In genomic region chr21:45362077-45362747, GRCh38 we compare ENCODE assay signal across 32 cellular contexts. TPM values are rescaled to one million over a fixed set of nuclear protein-coding genes. Genes with fewer than 3 reads are reported as not detected.
DNase-seq lines count a peak whose midpoint lies in the region; TF ChIP-seq lines count a peak whose summit lies in the region.
"Had no signal": no experiment of that assay in that cellular context is flagged by ENCODE, and none has a peak within 500 bp of the region (broad histone marks: within the 10 kb centered on the region; RNA-seq: fewer than 3 reads in every experiment).

No MANE protein-coding gene starts in this region.

- H3K79me1 ChIP-seq in trophoblast cell (ENCODE audit: low read length): peaks cover 80% of the 10 kb centered on the region

- H3K27me3 ChIP-seq in Caco-2 (replicated peaks; ENCODE audit: control insufficient read depth, insufficient read depth, low read length) (no peaks in the 10 kb centered on the region), HUES6 (ENCODE audit: control insufficient read depth, insufficient read depth, low read length) (no peaks in the 10 kb centered on the region), endodermal cell (ENCODE audit: control insufficient read depth, insufficient read depth, low read length, poor library complexity, severe bottlenecking) (no peaks in the 10 kb centered on the region), trophoblast cell (ENCODE audit: insufficient read depth, low read length) (no peaks in the 10 kb centered on the region)
- H3K27me3 ChIP-seq: adrenal gland, Peyer's patch, uterus had no signal

- peak overlapping the region; percentile 97 for H2BK12ac ChIP-seq in trophoblast cell (ENCODE audit: low read length)

- H3K9ac ChIP-seq in HUES6 (ENCODE audit: low read length): peak overlapping the region; percentile 1
- no peak overlapping the region for H3K9ac ChIP-seq in endodermal cell (ENCODE audit: extremely low read depth, low read length, poor library complexity, severe bottlenecking)
- no peak overlapping the region for H3K9ac ChIP-seq in trophoblast cell (ENCODE audit: low read length)
- H3K9ac ChIP-seq: BLaER1 had no signal

- H2BK120ac ChIP-seq in trophoblast cell (ENCODE audit: insufficient read depth, low read length, poor library complexity): peak overlapping the region; percentile 90

- H2AK5ac ChIP-seq in trophoblast cell (ENCODE audit: low read length): peak overlapping the region; percentile 84

- 85 to 92% methylated on average over 8 to 15 of the region's 15 CpGs for whole genome bisulfite sequencing in endodermal cell (ENCODE audit: insufficient coverage in 1 of 2, insufficient read length in 1 of 2), 2 experiments
- no CpG with 5 or more reads among the region's 15 CpGs for WGBS in trophoblast cell (ENCODE audit: extremely low coverage, insufficient coverage, insufficient read length)

- H3K23ac ChIP-seq in trophoblast cell (ENCODE audit: low read length): no peak overlapping the region

- POLR2A ChIA-PET in Caco-2 (lab: Charles Lee): interaction anchor here (1.0 kb wide), 1 partner anchor 33 kb away, joined by 3 read pairs; no protein-coding TSS in a partner anchor

- H2BK5ac ChIP-seq in trophoblast cell (ENCODE audit: low read depth, low read length, poor library complexity): peak overlapping the region; percentile 86

- intact Hi-C loops in Caco-2 (cut with micrococcal nuclease; ENCODE audit: unreplicated experiment): no loop called here

- H3K27ac ChIP-seq in HUES6 (ENCODE audit: low read depth, low read length): peak overlapping the region; percentile 58; the same call in 1 of the 2 replicates
- H3K27ac ChIP-seq in endodermal cell (ENCODE audit: low read depth, low read length): no peak overlapping the region
- peak overlapping the region; percentile 55 for H3K27ac ChIP-seq in trophoblast cell (ENCODE audit: low read depth, low read length)
- H3K27ac ChIP-seq: BLaER1, Peyer's patch had no signal

- peaks cover 93% of the 10 kb centered on the region for H3K4me1 ChIP-seq in Caco-2
- H3K4me1 ChIP-seq in HUES6 (ENCODE audit: control insufficient read depth, insufficient read depth, low read length): peaks cover 61% of the 10 kb centered on the region
- H3K4me1 ChIP-seq in endodermal cell (ENCODE audit: control insufficient read depth, insufficient read depth, low read length): peaks cover 48% of the 10 kb centered on the region
- H3K4me1 ChIP-seq in trophoblast cell (ENCODE audit: control insufficient read depth in 1 of 2, insufficient read depth in 2 of 2, low read length in 2 of 2): peaks cover 66 to 76% of the 10 kb centered on the region in 2 experiments

- H3K4me1 Mint-ChIP-seq in Caco-2 (ENCODE audit: low read depth, unreplicated experiment): peaks cover 65% of the 10 kb centered on the region
- peaks cover 58% of the 10 kb centered on the region for H3K4me1 Mint-ChIP-seq in endodermal cell
- H3K4me1 Mint-ChIP-seq: activated naive CD4-positive, alpha-beta T cell treated with anti-CD3 and anti-CD28 coated beads, Interleukin-2, amount 10 ng/mL, durations not matched to agents 7 days and 5 days had no signal

- peak overlapping the region; percentile 62 for H4K8ac ChIP-seq in trophoblast cell (ENCODE audit: low read depth, low read length)

- H4K91ac ChIP-seq in trophoblast cell (ENCODE audit: low read depth, low read length): peak overlapping the region; percentile 84

- DNase-seq in Caco-2 (no peak), endodermal cell (no peak), trophoblast cell (no peak), NCI-H774 (lab: John Stamatoyannopoulos, UW) (no peak), GDM1 (lab: John Stamatoyannopoulos, UW) (no peak), ecto neural progenitor cell (ENCODE audit: low spot score) (no peak)
- DNase-seq: activated CD4-positive, alpha-beta T cell treated with anti-CD3 and anti-CD28 coated beads for 36 hours; activated CD8-positive, alpha-beta memory T cell treated with anti-CD3 and anti-CD28 coated beads, Interleukin-2, amount 50 U/mL, for 48 hours; activated CD8-positive, alpha-beta T cell treated with anti-CD3 and anti-CD28 coated beads for 36 hours; activated naive CD4-positive, alpha-beta T cell treated with anti-CD3 and anti-CD28 coated beads, Interleukin-2, amount 10 ng/mL, durations not matched to agents 7 days and 5 days; adrenal gland; COR-L47; DMS53; effector memory CD4-positive, alpha-beta T cell; erythroblast; hypothalamus; left colon; midbrain; MV-4-11; naive B cell; NCI-H1436 treated with DMSO at 0.1 percent for 48 hours; NCI-H2081 treated with DMSO at 0.1 percent for 48 hours; NCI-H226; nucleus accumbens; Peyer's patch; SIG-M5; stimulated activated naive CD4-positive, alpha-beta T cell; uterus had no signal

- H3K36me3 Mint-ChIP-seq in Caco-2 (ENCODE audit: insufficient read depth, unreplicated experiment) (peaks cover 21% of the 10 kb centered on the region), endodermal cell (ENCODE audit: low read depth) (no peaks in the 10 kb centered on the region)
- H3K36me3 Mint-ChIP-seq: activated naive CD4-positive, alpha-beta T cell treated with anti-CD3 and anti-CD28 coated beads, Interleukin-2, amount 10 ng/mL, durations not matched to agents 7 days and 5 days; naive B cell had no signal

- H3K18ac ChIP-seq in trophoblast cell (ENCODE audit: low read length): peak overlapping the region; percentile 35

- no peak overlapping the region for H3K4me2 ChIP-seq in trophoblast cell (ENCODE audit: low read length)
- H3K4me2 ChIP-seq: BLaER1 had no signal

- CTCF ChIA-PET in Caco-2 (lab: Charles Lee): no interaction called here

- H3K36me3 ChIP-seq in Caco-2 (ENCODE audit: control insufficient read depth, insufficient read depth, low read length) (no peaks in the 10 kb centered on the region), HUES6 (ENCODE audit: control insufficient read depth, insufficient read depth, low read length) (no peaks in the 10 kb centered on the region), endodermal cell (ENCODE audit: control insufficient read depth, insufficient read depth, low read length) (no peaks in the 10 kb centered on the region), trophoblast cell (ENCODE audit: control insufficient read depth in 1 of 2, insufficient read depth in 2 of 2, low read length in 2 of 2) (no peaks in the 10 kb centered on the region)
- H3K36me3 ChIP-seq: adrenal gland, BLaER1, Peyer's patch, uterus had no signal

- H3K9me3 Mint-ChIP-seq in Caco-2 (ENCODE audit: unreplicated experiment) (no peaks in the 10 kb centered on the region), endodermal cell (no peaks in the 10 kb centered on the region)
- H3K9me3 Mint-ChIP-seq: activated CD8-positive, alpha-beta T cell treated with anti-CD3 and anti-CD28 coated beads for 36 hours; activated naive CD4-positive, alpha-beta T cell treated with anti-CD3 and anti-CD28 coated beads, Interleukin-2, amount 10 ng/mL, durations not matched to agents 7 days and 5 days; IgD-negative memory B cell; naive B cell had no signal

- H3K4me3 ChIP-seq in Caco-2 (ENCODE audit: low read depth, low read length) (no peak overlapping the region), HUES6 (ENCODE audit: low read depth, low read length) (no peak overlapping the region), endodermal cell (ENCODE audit: low read length) (no peak overlapping the region), trophoblast cell (ENCODE audit: low read depth, low read length) (no peak overlapping the region)
- H3K4me3 ChIP-seq: adrenal gland, BLaER1, Peyer's patch, skin epidermis, uterus had no signal

- no peaks in the 10 kb centered on the region for H3K27me3 Mint-ChIP-seq in Caco-2 (ENCODE audit: insufficient read depth, unreplicated experiment)
- H3K27me3 Mint-ChIP-seq in endodermal cell (ENCODE audit: insufficient read depth): no peaks in the 10 kb centered on the region

- peak overlapping the region; percentile 16 for H3K4ac ChIP-seq in trophoblast cell (ENCODE audit: low read depth, low read length)

- H3K79me2 ChIP-seq in trophoblast cell (ENCODE audit: control insufficient read depth, insufficient read depth, low read length, poor library complexity): peaks cover 6% of the 10 kb centered on the region

- peak overlapping the region; percentile 99 for H3K27ac Mint-ChIP-seq in Caco-2 (ENCODE audit: unreplicated experiment)
- peak overlapping the region; percentile 72 for H3K27ac Mint-ChIP-seq in endodermal cell
- H3K27ac Mint-ChIP-seq: activated CD4-positive, alpha-beta T cell treated with anti-CD3 and anti-CD28 coated beads for 36 hours; activated CD8-positive, alpha-beta T cell treated with anti-CD3 and anti-CD28 coated beads for 36 hours; activated naive CD4-positive, alpha-beta T cell treated with anti-CD3 and anti-CD28 coated beads, Interleukin-2, amount 10 ng/mL, durations not matched to agents 7 days and 5 days; IgD-negative memory B cell had no signal

- no peak for TF ChIP-seq CTCF in Caco-2 (IDR thresholded peaks at IDR 0.05; ENCODE audit: insufficient read depth in 1 of 2, low read depth in 1 of 2, low read length in 1 of 2, severe bottlenecking in 1 of 2, unreplicated experiment in 1 of 2)
- TF ChIP-seq CTCF in endodermal cell (conservative IDR thresholded peaks at IDR 0.05): no peak

- H3K4me3 Mint-ChIP-seq in Caco-2 (ENCODE audit: unreplicated experiment): no peak overlapping the region
- no peak overlapping the region for H3K4me3 Mint-ChIP-seq in endodermal cell
- H3K4me3 Mint-ChIP-seq: activated CD4-positive, alpha-beta T cell treated with anti-CD3 and anti-CD28 coated beads for 36 hours; activated CD8-positive, alpha-beta T cell treated with anti-CD3 and anti-CD28 coated beads for 36 hours; activated naive CD4-positive, alpha-beta T cell treated with anti-CD3 and anti-CD28 coated beads, Interleukin-2, amount 10 ng/mL, durations not matched to agents 7 days and 5 days; IgD-negative memory B cell; naive B cell had no signal

- H3K9me3 ChIP-seq in Caco-2 (no peaks in the 10 kb centered on the region), HUES6 (ENCODE audit: control insufficient read depth, insufficient read depth, low read depth, low read length) (no peaks in the 10 kb centered on the region), endodermal cell (ENCODE audit: control insufficient read depth, low read length) (no peaks in the 10 kb centered on the region), trophoblast cell (ENCODE audit: insufficient read depth, low read depth, low read length) (no peaks in the 10 kb centered on the region)
- H3K9me3 ChIP-seq: adrenal gland, BLaER1, Peyer's patch, uterus had no signal

- H4K12ac ChIP-seq in trophoblast cell (ENCODE audit: low read depth, low read length): no peak overlapping the region

- H3K14ac ChIP-seq in trophoblast cell (ENCODE audit: low read length): peak overlapping the region; percentile 62

- BruUV-seq in Caco-2 (replicated peaks; lab: Mats Ljungman, UMichigan): no TSS peak

- no peak overlapping the region for H2AFZ ChIP-seq in trophoblast cell (ENCODE audit: insufficient read depth, low read length, poor library complexity)

RNA-seq across cellular contexts. Expression of gene COL18A1, which starts 42.8 kb away (rescaled TPM):
- total RNA-seq in Caco-2 (2022) (160 and 170 TPM in 2 replicates), endodermal cell (100 to 1,000 TPM; 332 to 398 TPM)
- polyA plus RNA-seq in endodermal cell (2013, experiment 1 of 2): 216 TPM
- 213 TPM for polyA plus RNA-seq in endodermal cell (2013, experiment 2 of 2)
- polyA plus RNA-seq in trophoblast cell (2013): 174 and 188 TPM in 2 replicates
